8 cellular contexts compared by ENCODE assay signal in genomic region chr2:53994735-53995538, GRCh38. TPM values are rescaled to one million over a fixed set of nuclear protein-coding genes. Genes with fewer than 3 reads are reported as not detected.
DNase-seq lines count a peak whose midpoint lies in the region; ATAC-seq and TF ChIP-seq lines count a peak whose summit lies in the region.

No MANE protein-coding gene starts in this region.

- peak overlapping the region in 1 of 2 donors; percentile 71 for H3K4me3 Mint-ChIP-seq in CD14-positive monocyte
- H3K4me3 Mint-ChIP-seq in activated T-helper 2 cell treated with anti-CD3 and anti-CD28 coated beads, Interferon-gamma antibody, Interleukin-2, Interleukin-4, amounts not matched to agents 10 μg/mL and 5 μg/mL and 100 μg/mL, durations not matched to agents 14 hours and 24 hours and 36 hours (ENCODE audit: low read depth) = peak overlapping the region; percentile 43

- peaks cover 0 to 6% (median 5%) of the 10 kb centered on the region in 7 donors for H3K9me3 Mint-ChIP-seq in CD14-positive monocyte
- H3K9me3 Mint-ChIP-seq in activated T-helper 2 cell treated with anti-CD3 and anti-CD28 coated beads, Interferon-gamma antibody, Interleukin-2, Interleukin-4, amounts not matched to agents 10 μg/mL and 5 μg/mL and 100 μg/mL, durations not matched to agents 14 hours and 24 hours and 36 hours = peaks cover 13% of the 10 kb centered on the region

- no peaks in the 10 kb centered on the region for H3K27me3 Mint-ChIP-seq in CD14-positive monocyte (ENCODE audit: low read depth in 3 of 3)
- H3K27me3 Mint-ChIP-seq in activated T-helper 2 cell treated with anti-CD3 and anti-CD28 coated beads, Interferon-gamma antibody, Interleukin-2, Interleukin-4, amounts not matched to agents 10 μg/mL and 5 μg/mL and 100 μg/mL, durations not matched to agents 14 hours and 24 hours and 36 hours (ENCODE audit: low read depth) = no peaks in the 10 kb centered on the region

- peaks cover 16% of the 10 kb centered on the region for H3K4me1 Mint-ChIP-seq in CD14-positive monocyte
- H3K4me1 Mint-ChIP-seq in activated T-helper 2 cell treated with anti-CD3 and anti-CD28 coated beads, Interferon-gamma antibody, Interleukin-2, Interleukin-4, amounts not matched to agents 10 μg/mL and 5 μg/mL and 100 μg/mL, durations not matched to agents 14 hours and 24 hours and 36 hours (ENCODE audit: low read depth) = peaks cover 19% of the 10 kb centered on the region

- intact Hi-C loops in CD14-positive monocyte (cut with micrococcal nuclease) = no loop called here
- intact Hi-C loops in activated T-helper 2 cell treated with anti-CD3 and anti-CD28 coated beads, Interferon-gamma antibody, Interleukin-2, Interleukin-4, amounts not matched to agents 10 μg/mL and 5 μg/mL and 100 μg/mL, durations not matched to agents 14 hours and 24 hours and 36 hours (cut with micrococcal nuclease) = loop anchor here (1.0 to 10.0 kb wide), 4 partner anchors 24 to 690 kb away; no protein-coding TSS in a partner anchor

- no peak for TF ChIP-seq CTCF in CD14-positive monocyte (IDR thresholded peaks at IDR 0.05)

- ATAC-seq in GM19025 (IDR thresholded peaks at IDR 0.05; ENCODE audit: low read depth, unreplicated experiment) (peak; percentile 58), HG03175 (IDR thresholded peaks at IDR 0.05; ENCODE audit: unreplicated experiment) (peak; percentile 89)

- H3K36me3 Mint-ChIP-seq in CD14-positive monocyte = peaks cover 0 to 3% of the 10 kb centered on the region in 2 donors
- H3K36me3 Mint-ChIP-seq in activated T-helper 2 cell treated with anti-CD3 and anti-CD28 coated beads, Interferon-gamma antibody, Interleukin-2, Interleukin-4, amounts not matched to agents 10 μg/mL and 5 μg/mL and 100 μg/mL, durations not matched to agents 14 hours and 24 hours and 36 hours (ENCODE audit: low read depth) = peaks cover 19% of the 10 kb centered on the region

- DNase-seq in CD14-positive monocyte (ENCODE audit: low spot score) (no peak), cerebellar cortex (ENCODE audit: low spot score) (no peak), foreskin melanocyte (no peak), NCI-H2227 (lab: John Stamatoyannopoulos, UW; ENCODE audit: unreplicated experiment) (no peak)
- no peak for DNase-seq in activated T-helper 2 cell treated with anti-CD3 and anti-CD28 coated beads, Interferon-gamma antibody, Interleukin-2, Interleukin-4, amounts not matched to agents 10 μg/mL and 5 μg/mL and 100 μg/mL, durations not matched to agents 14 hours and 24 hours and 36 hours (ENCODE audit: low spot score)
- DNase-seq in activated effector memory CD4-positive, alpha-beta T cell treated with Interleukin-2 at 50 U/mL for 16 hours = no peak

- H3K27ac Mint-ChIP-seq in CD14-positive monocyte = peak overlapping the region; percentile 62 to 89 (median 77)
- peak overlapping the region; percentile 72 for H3K27ac Mint-ChIP-seq in activated T-helper 2 cell treated with anti-CD3 and anti-CD28 coated beads, Interferon-gamma antibody, Interleukin-2, Interleukin-4, amounts not matched to agents 10 μg/mL and 5 μg/mL and 100 μg/mL, durations not matched to agents 14 hours and 24 hours and 36 hours

RNA-seq across cellular contexts. Expression of gene PSME4, which starts 24.1 kb away (rescaled TPM):
- polyA plus RNA-seq in CD14-positive monocyte = 1 to 10 TPM; 2.1 to 3.1 TPM
- 52.0 and 57.3 TPM in 2 replicates for total RNA-seq in activated T-helper 2 cell treated with anti-CD3 and anti-CD28 coated beads, Interferon-gamma antibody, Interleukin-2, Interleukin-4, amounts not matched to agents 10 μg/mL and 5 μg/mL and 100 μg/mL, durations not matched to agents 14 hours and 24 hours and 36 hours
